ENCODE assay signal across 10 cellular contexts in the genomic region with DNA sequence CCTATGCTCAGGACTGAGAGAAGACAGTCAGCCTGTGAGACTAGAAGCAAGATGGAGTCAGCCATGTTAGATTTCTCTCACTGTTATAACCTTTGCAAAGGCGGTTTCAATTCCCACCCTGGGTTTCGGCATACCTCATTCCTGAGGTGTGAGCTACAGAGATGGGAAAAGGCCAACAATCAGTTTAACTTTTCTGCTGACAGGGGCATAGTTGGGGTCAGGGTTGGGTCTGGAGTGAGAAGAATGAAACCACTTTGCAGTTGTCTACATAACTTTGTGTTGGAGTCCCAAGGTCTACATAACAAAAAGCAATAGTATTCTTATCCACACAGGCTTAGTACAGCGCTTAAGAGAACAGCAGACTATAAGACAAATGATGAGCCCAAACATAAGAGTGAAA.
"Had no signal": no experiment of that assay in that cellular context is flagged by ENCODE, and none has a peak within 500 bp of the region (broad histone marks: within the 10 kb centered on the region; RNA-seq: fewer than 3 reads in every experiment).

No MANE protein-coding gene starts in this region.

- H3K4me3 ChIP-seq: GM23248, HAP-1 had no signal

- ATAC-seq: HCT116 had no signal

- H3K4me3 Mint-ChIP-seq: HFFc6, IgD-negative memory B cell had no signal

- H3K4me1 ChIP-seq: HAP-1 had no signal

- DNase-seq: GM23248, GOT3, H7, HFFc6, KBM-7 had no signal

- H3K4me2 ChIP-seq: KMS-11 had no signal

- H3K36me3 ChIP-seq: HAP-1 had no signal

- H3K9ac ChIP-seq: GM23248, KMS-11 had no signal

- H3K4me1 Mint-ChIP-seq: IgD-negative memory B cell had no signal

- H2AFZ ChIP-seq: GM23248 had no signal

- H3K9me3 ChIP-seq: HAP-1 had no signal

- H3K27ac Mint-ChIP-seq: HFFc6 had no signal

- H3K27ac ChIP-seq: GM23248, HL-60, KMS-11 had no signal

- H3K36me3 Mint-ChIP-seq: IgD-negative memory B cell had no signal
